In genomic region chr3:196604548-196604947, GRCh38 we compare ENCODE assay signal across 8 cellular contexts. TPM values are rescaled to one million over a fixed set of nuclear protein-coding genes. Genes with fewer than 3 reads are reported as not detected.
A peak's percentile ranks its signal among the peaks of the same experiment; 100 is the strongest.
DNase-seq lines count a peak whose midpoint lies in the region; ATAC-seq, FAIRE-seq and TF ChIP-seq lines count a peak whose summit lies in the region.

No MANE protein-coding gene starts in this region.

- H3K9me3 Mint-ChIP-seq in activated CD8-positive, alpha-beta T cell treated with anti-CD3 and anti-CD28 coated beads for 36 hours: no peaks in the 10 kb centered on the region
- no peaks in the 10 kb centered on the region for H3K9me3 Mint-ChIP-seq in effector memory CD8-positive, alpha-beta T cell

- TF ChIP-seq RAD21 in HepG2 (CRISPR knock-in tag; IDR thresholded peaks at IDR 0.05): no peak

- CTCF ChIA-PET in HepG2 (lab: Yijun Ruan, JAX; ENCODE audit: low intra/inter-chr PET ratio, low total read pairs): no interaction called here
- CTCF ChIA-PET in activated CD8-positive, alpha-beta T cell treated with anti-CD3 and anti-CD28 coated beads for 36 hours (lab: Charles Lee): interaction anchor here (1.0 to 14.8 kb wide), 4 partner anchors 14 to 85 kb away, joined by 3 to 310 read pairs (median 4); no protein-coding TSS in a partner anchor

- no peak overlapping the region for H3K4me3 Mint-ChIP-seq in activated CD8-positive, alpha-beta T cell treated with anti-CD3 and anti-CD28 coated beads for 36 hours
- H3K4me3 Mint-ChIP-seq in effector memory CD8-positive, alpha-beta T cell: no peak overlapping the region

- no peaks in the 10 kb centered on the region for H3K79me2 ChIP-seq in HepG2 (ENCODE audit: insufficient read depth, low read length)

- H3K27me3 Mint-ChIP-seq in activated CD8-positive, alpha-beta T cell treated with anti-CD3 and anti-CD28 coated beads for 36 hours: no peaks in the 10 kb centered on the region
- H3K27me3 Mint-ChIP-seq in effector memory CD8-positive, alpha-beta T cell: peaks cover 4 to 15% of the 10 kb centered on the region in 2 donors

- POLR2A ChIA-PET in HepG2 (lab: Yijun Ruan, JAX): no interaction called here
- POLR2A ChIA-PET in activated CD8-positive, alpha-beta T cell treated with anti-CD3 and anti-CD28 coated beads for 36 hours (lab: Charles Lee): no interaction called here

- H3K4me1 Mint-ChIP-seq in activated CD8-positive, alpha-beta T cell treated with anti-CD3 and anti-CD28 coated beads for 36 hours (ENCODE audit: low read depth): peaks cover 14% of the 10 kb centered on the region
- H3K4me1 Mint-ChIP-seq in effector memory CD8-positive, alpha-beta T cell (ENCODE audit: low read depth in 2 of 2): peaks cover 4 to 5% of the 10 kb centered on the region in 2 donors

- no peaks in the 10 kb centered on the region for H3K36me3 Mint-ChIP-seq in activated CD8-positive, alpha-beta T cell treated with anti-CD3 and anti-CD28 coated beads for 36 hours (ENCODE audit: low read depth)
- H3K36me3 Mint-ChIP-seq in effector memory CD8-positive, alpha-beta T cell (ENCODE audit: insufficient read depth): no peaks in the 10 kb centered on the region

- DNase-seq in HepG2 (ENCODE audit: low spot score): no peak
- no peak for DNase-seq in right lobe of liver
- DNase-seq in activated CD8-positive, alpha-beta T cell treated with anti-CD3 and anti-CD28 coated beads for 36 hours: peak; percentile 78
- no peak for DNase-seq in effector memory CD8-positive, alpha-beta T cell
- DNase-seq in transverse colon: peak; percentile 23
- no peak for DNase-seq in RCC 7860 (ENCODE audit: low spot score)
- no peak for DNase-seq in esophagus squamous epithelium (lab: John Stamatoyannopoulos, UW)

- H2AFZ ChIP-seq in HepG2 (ENCODE audit: low read length): no peak overlapping the region

- no peak overlapping the region for H3K27ac ChIP-seq in HepG2 (ENCODE audit: extremely low read length, insufficient read depth, low read length)
- no peak overlapping the region for H3K27ac ChIP-seq in right lobe of liver
- no peak overlapping the region for H3K27ac ChIP-seq in transverse colon
- H3K27ac ChIP-seq in esophagus squamous epithelium: no peak overlapping the region

- no peaks in the 10 kb centered on the region for H3K36me3 ChIP-seq in HepG2 (replicated peaks in 1 of 2; ENCODE audit: control insufficient read depth in 1 of 2, insufficient read depth in 2 of 2, low read length in 2 of 2)
- H3K36me3 ChIP-seq in right lobe of liver: no peaks in the 10 kb centered on the region
- H3K36me3 ChIP-seq in transverse colon: no peaks in the 10 kb centered on the region
- no peaks in the 10 kb centered on the region for H3K36me3 ChIP-seq in esophagus squamous epithelium

- no peak overlapping the region for H3K27ac Mint-ChIP-seq in activated CD8-positive, alpha-beta T cell treated with anti-CD3 and anti-CD28 coated beads for 36 hours
- no peak overlapping the region for H3K27ac Mint-ChIP-seq in effector memory CD8-positive, alpha-beta T cell

- in situ Hi-C loops in HepG2 (cut with HindIII; ENCODE audit: extremely low pct_ligation_motif_present, low pct_unique_long_range_greater_than_20kb): no loop called here
- in situ Hi-C loops in transverse colon (cut with MboI; ENCODE audit: low pct_ligation_motif_present in 1 of 4, low pct_unique_long_range_greater_than_20kb in 1 of 4, low sequenced_read_pairs in 3 of 4): loop anchor here in 2 of 4 donors (10.0 to 25.0 kb wide), 2 partner anchors 80 to 358 kb away; partner anchors contain the start of gene PIGZ (in 1 of the 2)

- TF ChIP-seq EP300 in HepG2 (IDR thresholded peaks at IDR 0.05; ENCODE audit: low read depth in 2 of 2, low read length in 2 of 2) (no peak), HepG2 (CRISPR knock-in tag; IDR thresholded peaks at IDR 0.05; ENCODE audit: borderline replicate concordance) (no peak), transverse colon (IDR thresholded peaks at IDR 0.05; ENCODE audit: low read depth) (no peak)

- BruUV-seq in HepG2 (replicated peaks; lab: Mats Ljungman, UMichigan): no TSS peak

- H3K9ac ChIP-seq in HepG2 (ENCODE audit: insufficient read depth, low read depth, low read length): no peak overlapping the region

- no peak overlapping the region; the same call in 1 of the 2 replicates for H3K4me2 ChIP-seq in HepG2 (ENCODE audit: low read depth, low read length)

- ATAC-seq in HepG2: peak; percentile 25; the same call in 2 of the 3 replicates
- no peak for ATAC-seq in right lobe of liver
- ATAC-seq in activated CD8-positive, alpha-beta T cell treated with anti-CD3 and anti-CD28 coated beads for 36 hours: peak; percentile 68
- ATAC-seq in effector memory CD8-positive, alpha-beta T cell (replicated peaks): peak; percentile 25
- ATAC-seq in HG03280 (IDR thresholded peaks at IDR 0.05; ENCODE audit: unreplicated experiment): no peak

- H3K4me1 ChIP-seq in HepG2 (ENCODE audit: insufficient read depth, low read length) (peaks cover 27% of the 10 kb centered on the region), right lobe of liver (no peaks in the 10 kb centered on the region), transverse colon (peaks cover 0 to 2% (median 1%) of the 10 kb centered on the region in 4 donors), esophagus squamous epithelium (peaks cover 0 to 4% (median 2%) of the 10 kb centered on the region in 3 donors)

- intact Hi-C loops in HepG2 (cut with micrococcal nuclease; ENCODE audit: unreplicated experiment): no loop called here
- intact Hi-C loops in right lobe of liver (cut with DNase I): no loop called here
- intact Hi-C loops in activated CD8-positive, alpha-beta T cell treated with anti-CD3 and anti-CD28 coated beads for 36 hours (cut with micrococcal nuclease): no loop called here
- intact Hi-C loops in transverse colon (cut with DNase I; ENCODE audit: low total_unique reads): no loop called here
- intact Hi-C loops in esophagus squamous epithelium (cut with DNase I): no loop called here

- H4K20me1 ChIP-seq in HepG2 (ENCODE audit: insufficient read depth, low read length): no peaks in the 10 kb centered on the region

- TF ChIP-seq CTCF in HepG2 (CRISPR knock-in tag; IDR thresholded peaks at IDR 0.05) (no peak), right lobe of liver (IDR thresholded peaks at IDR 0.05) (no peak), transverse colon (IDR thresholded peaks at IDR 0.05) (no peak), esophagus squamous epithelium (IDR thresholded peaks at IDR 0.05) (no peak)
- no peak for TF ChIP-seq CTCF in activated CD8-positive, alpha-beta T cell treated with anti-CD3 and anti-CD28 coated beads for 36 hours (IDR thresholded peaks at IDR 0.05)

- WGBS in HepG2 (ENCODE audit: low lambda C conversion rate): 12% methylated on average over 13 of the region's 13 CpGs
- 54% methylated on average over 8 of the region's 13 CpGs for WGBS in right lobe of liver (ENCODE audit: insufficient coverage, low coverage, low lambda C conversion rate, missing lambda C conversion rate)
- 43% methylated on average over 13 of the region's 13 CpGs; no CpG with 5 or more reads in 1 of the 2 donors for WGBS in transverse colon (ENCODE audit: low coverage in 1 of 2), 2 donors
- WGBS in esophagus squamous epithelium, 2 donors: 46 to 53% methylated on average over 13 of the region's 13 CpGs

- H3K27me3 ChIP-seq in HepG2 (ENCODE audit: control insufficient read depth in 1 of 2, insufficient read depth in 2 of 2, low read length in 2 of 2) (peaks cover 2 to 25% of the 10 kb centered on the region in 2 experiments; a peak in 4 of 5 replicates), right lobe of liver (no peaks in the 10 kb centered on the region), transverse colon (peaks cover 6% of the 10 kb centered on the region), esophagus squamous epithelium (peaks cover 0 to 10% (median 0%) of the 10 kb centered on the region in 4 donors)

- H3K9me3 ChIP-seq in HepG2 (ENCODE audit: low read length) (no peaks in the 10 kb centered on the region), right lobe of liver (no peaks in the 10 kb centered on the region), transverse colon (no peaks in the 10 kb centered on the region), esophagus squamous epithelium (no peaks in the 10 kb centered on the region)

- no peak overlapping the region for H3K4me3 ChIP-seq in HepG2 (replicated peaks in 1 of 3; ENCODE audit: insufficient read depth in 1 of 3, low read depth in 2 of 3, low read length in 3 of 3)
- no peak overlapping the region for H3K4me3 ChIP-seq in right lobe of liver
- no peak overlapping the region for H3K4me3 ChIP-seq in transverse colon
- H3K4me3 ChIP-seq in esophagus squamous epithelium: no peak overlapping the region

- FAIRE-seq in HepG2 (lab: Jason Lieb, UNC): no peak
- FAIRE-seq in RCC 7860 (lab: Jason Lieb, UNC): no peak

- TF ChIP-seq POLR2A in HepG2 (IDR thresholded peaks at IDR 0.05; ENCODE audit: insufficient read depth in 1 of 2, low read depth in 2 of 2, low read length in 2 of 2) (no peak), right lobe of liver (IDR thresholded peaks at IDR 0.05) (no peak), transverse colon (IDR thresholded peaks at IDR 0.05) (no peak), esophagus squamous epithelium (IDR thresholded peaks at IDR 0.05) (no peak)

RNA-seq across cellular contexts. Expression of gene NRROS, which starts 34.9 kb away (rescaled TPM):
- not detected in 2 replicates for total RNA-seq in HepG2 (2016; rRNA removed; fragmentation: Illumina TruSeq; extraction: Trizol)
- total RNA-seq in HepG2 (2016; cell fraction: cytosol; rRNA removed; fragmentation: Illumina TruSeq; extraction: Trizol; ENCODE audit: low read depth): not detected in 2 replicates
- not detected in 2 replicates for total RNA-seq in HepG2 (2016; cell fraction: insoluble cytoplasmic fraction; rRNA removed; fragmentation: Illumina TruSeq; extraction: Trizol)
- not detected in 2 replicates for total RNA-seq in HepG2 (2016; cell fraction: membrane; rRNA removed; fragmentation: Illumina TruSeq; extraction: Trizol)
- total RNA-seq in HepG2 (2016; cell fraction: nucleus; rRNA removed; fragmentation: Illumina TruSeq; extraction: Trizol): not detected in 2 replicates
- not detected in 2 replicates for polyA plus RNA-seq in HepG2 (2011; rRNA removed)
- polyA plus RNA-seq in HepG2 (2011; cell fraction: cytosol; rRNA removed): not detected in 2 replicates
- not detected in 2 replicates for polyA plus RNA-seq in HepG2 (2011; cell fraction: nucleus; rRNA removed)
- polyA plus RNA-seq in HepG2 (2012): not detected in 2 replicates
- polyA plus RNA-seq in HepG2 (2016; cell fraction: cytosol; fragmentation: Illumina TruSeq; extraction: Trizol; ENCODE audit: low read depth): not detected in 2 replicates
- polyA plus RNA-seq in HepG2 (2016; cell fraction: insoluble cytoplasmic fraction; fragmentation: Illumina TruSeq; extraction: Trizol; ENCODE audit: low read depth): not detected in 2 replicates
- polyA plus RNA-seq in HepG2 (2016; cell fraction: membrane; fragmentation: Illumina TruSeq; extraction: Trizol; ENCODE audit: low read depth): not detected in 2 replicates
- not detected in 2 replicates for polyA plus RNA-seq in HepG2 (2016; cell fraction: nucleus; fragmentation: Illumina TruSeq; extraction: Trizol; ENCODE audit: insufficient read depth, low read depth)
- not detected in 2 replicates for polyA minus RNA-seq in HepG2 (2011; rRNA and poly(A)+ RNA removed; ENCODE audit: low replicate concordance)
- polyA minus RNA-seq in HepG2 (2011; cell fraction: cytosol; rRNA and poly(A)+ RNA removed): not detected in 2 replicates
- polyA minus RNA-seq in HepG2 (2011; cell fraction: nucleus; rRNA and poly(A)+ RNA removed): not detected in 2 replicates
- 1 to 10 TPM; 1.2 to 4.0 (median 2.1) TPM for total RNA-seq in right lobe of liver
- total RNA-seq in activated CD8-positive, alpha-beta T cell treated with anti-CD3 and anti-CD28 coated beads for 36 hours: 10 to 100 TPM; 24.2 to 26.5 TPM
- 1 to 10 TPM in 2 of 4 donors, not detected in 2; 2.5 to 3.7 TPM for total RNA-seq in transverse colon
- total RNA-seq in esophagus squamous epithelium: 1 to 10 TPM in 1 of 4 donors, under 1 TPM in 2, not detected in 1; 0.18 to 4.8 (median 0.70) TPM

RNA-seq across cellular contexts. Expression of gene FBXO45, which starts 36.1 kb away (rescaled TPM):
- total RNA-seq in HepG2 (2016; rRNA removed; fragmentation: Illumina TruSeq; extraction: Trizol) (12.1 and 18.4 TPM in 2 replicates), right lobe of liver (1 to 10 TPM; 3.8 to 5.5 (median 4.4) TPM), transverse colon (1 to 10 TPM; 2.4 to 8.6 (median 5.3) TPM), esophagus squamous epithelium (10 to 100 TPM in 3 of 4 donors, 1 to 10 TPM in 1; 6.6 to 19.9 (median 12.9) TPM)
- total RNA-seq in HepG2 (2016; cell fraction: cytosol; rRNA removed; fragmentation: Illumina TruSeq; extraction: Trizol; ENCODE audit: low read depth): 1.4 and 2.1 TPM in 2 replicates
- 12.2 and 16.6 TPM in 2 replicates for total RNA-seq in HepG2 (2016; cell fraction: insoluble cytoplasmic fraction; rRNA removed; fragmentation: Illumina TruSeq; extraction: Trizol)
- total RNA-seq in HepG2 (2016; cell fraction: membrane; rRNA removed; fragmentation: Illumina TruSeq; extraction: Trizol): 9.5 and 10.4 TPM in 2 replicates
- 6.9 and 8.6 TPM in 2 replicates for total RNA-seq in HepG2 (2016; cell fraction: nucleus; rRNA removed; fragmentation: Illumina TruSeq; extraction: Trizol)
- 4.9 and 7.0 TPM in 2 replicates for polyA plus RNA-seq in HepG2 (2011; rRNA removed)
- 2.7 and 4.4 TPM in 2 replicates for polyA plus RNA-seq in HepG2 (2011; cell fraction: cytosol; rRNA removed)
- 1.4 and 1.7 TPM in 2 replicates for polyA plus RNA-seq in HepG2 (2011; cell fraction: nucleus; rRNA removed)
- polyA plus RNA-seq in HepG2 (2012): 7.8 and 9.3 TPM in 2 replicates
- 1.4 and 1.6 TPM in 2 replicates for polyA plus RNA-seq in HepG2 (2016; cell fraction: cytosol; fragmentation: Illumina TruSeq; extraction: Trizol; ENCODE audit: low read depth)
- polyA plus RNA-seq in HepG2 (2016; cell fraction: insoluble cytoplasmic fraction; fragmentation: Illumina TruSeq; extraction: Trizol; ENCODE audit: low read depth): 17.1 and 19.3 TPM in 2 replicates
- polyA plus RNA-seq in HepG2 (2016; cell fraction: membrane; fragmentation: Illumina TruSeq; extraction: Trizol; ENCODE audit: low read depth): 7.4 and 8.0 TPM in 2 replicates
- 8.4 and 9.2 TPM in 2 replicates for polyA plus RNA-seq in HepG2 (2016; cell fraction: nucleus; fragmentation: Illumina TruSeq; extraction: Trizol; ENCODE audit: insufficient read depth, low read depth)
- 2.6 and 8.3 TPM in 2 replicates for polyA minus RNA-seq in HepG2 (2011; rRNA and poly(A)+ RNA removed; ENCODE audit: low replicate concordance)
- polyA minus RNA-seq in HepG2 (2011; cell fraction: cytosol; rRNA and poly(A)+ RNA removed): 4.6 and 5.3 TPM in 2 replicates
- polyA minus RNA-seq in HepG2 (2011; cell fraction: nucleus; rRNA and poly(A)+ RNA removed): 4.2 and 4.5 TPM in 2 replicates
- 10 to 100 TPM; 18.2 TPM for total RNA-seq in activated CD8-positive, alpha-beta T cell treated with anti-CD3 and anti-CD28 coated beads for 36 hours

RNA-seq across cellular contexts. Expression of gene WDR53, which starts 36.2 kb away (rescaled TPM):
- total RNA-seq in HepG2 (2016; rRNA removed; fragmentation: Illumina TruSeq; extraction: Trizol) (7.7 and 16.4 TPM in 2 replicates), right lobe of liver (1 to 10 TPM; 1.5 to 5.8 (median 4.3) TPM), transverse colon (10 to 100 TPM in 1 of 4 donors, 1 to 10 TPM in 2, not detected in 1; 1.6 to 14.2 (median 4.6) TPM), esophagus squamous epithelium (10 to 100 TPM in 1 of 4 donors, 1 to 10 TPM in 3; 2.5 to 12.6 (median 5.5) TPM)
- total RNA-seq in HepG2 (2016; cell fraction: cytosol; rRNA removed; fragmentation: Illumina TruSeq; extraction: Trizol; ENCODE audit: low read depth): 2.8 and 5.5 TPM in 2 replicates
- 9.8 and 13.8 TPM in 2 replicates for total RNA-seq in HepG2 (2016; cell fraction: insoluble cytoplasmic fraction; rRNA removed; fragmentation: Illumina TruSeq; extraction: Trizol)
- total RNA-seq in HepG2 (2016; cell fraction: membrane; rRNA removed; fragmentation: Illumina TruSeq; extraction: Trizol): 6.5 and 7.9 TPM in 2 replicates
- total RNA-seq in HepG2 (2016; cell fraction: nucleus; rRNA removed; fragmentation: Illumina TruSeq; extraction: Trizol): 5.2 and 7.0 TPM in 2 replicates
- polyA plus RNA-seq in HepG2 (2011; rRNA removed): 3.5 and 4.1 TPM in 2 replicates
- 3.7 and 3.9 TPM in 2 replicates for polyA plus RNA-seq in HepG2 (2011; cell fraction: cytosol; rRNA removed)
- polyA plus RNA-seq in HepG2 (2011; cell fraction: nucleus; rRNA removed): 2.9 and 3.9 TPM in 2 replicates
- polyA plus RNA-seq in HepG2 (2012): 6.1 and 9.5 TPM in 2 replicates
- 3.1 and 3.4 TPM in 2 replicates for polyA plus RNA-seq in HepG2 (2016; cell fraction: cytosol; fragmentation: Illumina TruSeq; extraction: Trizol; ENCODE audit: low read depth)
- 17.3 and 18.0 TPM in 2 replicates for polyA plus RNA-seq in HepG2 (2016; cell fraction: insoluble cytoplasmic fraction; fragmentation: Illumina TruSeq; extraction: Trizol; ENCODE audit: low read depth)
- polyA plus RNA-seq in HepG2 (2016; cell fraction: membrane; fragmentation: Illumina TruSeq; extraction: Trizol; ENCODE audit: low read depth): 5.2 and 5.5 TPM in 2 replicates
- polyA plus RNA-seq in HepG2 (2016; cell fraction: nucleus; fragmentation: Illumina TruSeq; extraction: Trizol; ENCODE audit: insufficient read depth, low read depth): 13.6 and 14.4 TPM in 2 replicates
- polyA minus RNA-seq in HepG2 (2011; rRNA and poly(A)+ RNA removed; ENCODE audit: low replicate concordance): 3.2 and 15.2 TPM in 2 replicates
- 1.8 and 2.3 TPM in 2 replicates for polyA minus RNA-seq in HepG2 (2011; cell fraction: cytosol; rRNA and poly(A)+ RNA removed)
- polyA minus RNA-seq in HepG2 (2011; cell fraction: nucleus; rRNA and poly(A)+ RNA removed): 2.1 and 4.0 TPM in 2 replicates
- 10 to 100 TPM; 16.2 to 17.2 TPM for total RNA-seq in activated CD8-positive, alpha-beta T cell treated with anti-CD3 and anti-CD28 coated beads for 36 hours

Comparison
In these comparisons a context has a peak if more than half of its experiments do, and no peak if none do; other contexts are left out.
1. ATAC-seq: peak in HepG2 (single experiment), activated CD8-positive, alpha-beta T cell treated with anti-CD3 and anti-CD28 coated beads for 36 hours (single experiment) and effector memory CD8-positive, alpha-beta T cell (single experiment); none in right lobe of liver (0 of 4) and HG03280 (single experiment).
2. DNase-seq: peak in activated CD8-positive, alpha-beta T cell treated with anti-CD3 and anti-CD28 coated beads for 36 hours (single experiment) and transverse colon (single experiment); none in HepG2 (single experiment), right lobe of liver (0 of 3), effector memory CD8-positive, alpha-beta T cell (0 of 3), RCC 7860 (single experiment) and esophagus squamous epithelium (single experiment).
3. RNA of gene NRROS, which starts 34.9 kb away (total RNA-seq): 24.2 to 26.5 TPM in activated CD8-positive, alpha-beta T cell treated with anti-CD3 and anti-CD28 coated beads for 36 hours; 2.5 to 3.7 TPM in transverse colon, 1.2 to 4.0 TPM in right lobe of liver, 0.18 to 4.8 TPM in esophagus squamous epithelium and not detected in HepG2; every median in the first group is over 4 times any median in the second.